10 cellular contexts compared by ENCODE assay signal in genomic region chr5:140075371-140075770, GRCh38. TPM values are rescaled to one million over a fixed set of nuclear protein-coding genes. Genes with fewer than 3 reads are reported as not detected.
DNase-seq lines count a peak whose midpoint lies in the region; ATAC-seq, FAIRE-seq and TF ChIP-seq lines count a peak whose summit lies in the region.
"Had no signal": no experiment of that assay in that cellular context is flagged by ENCODE, and none has a peak within 500 bp of the region (broad histone marks: within the 10 kb centered on the region; RNA-seq: fewer than 3 reads in every experiment).

No MANE protein-coding gene starts in this region.

- peak; percentile 49 for FAIRE-seq in kidney (lab: Jason Lieb, UNC)

- H3K4me1 Mint-ChIP-seq in HFFc6 (ENCODE audit: low read depth) = peaks cover 6% of the 10 kb centered on the region; the same call in 1 of the 2 replicates
- H3K4me1 Mint-ChIP-seq in activated CD4-positive, alpha-beta T cell treated with anti-CD3 and anti-CD28 coated beads, Interleukin-2, amount 10 ng/mL, durations not matched to agents 24 days and 14 days = peaks cover 2% of the 10 kb centered on the region
- H3K4me1 Mint-ChIP-seq: nephron progenitor cell had no signal

- H3K36me3 Mint-ChIP-seq in HFFc6 (ENCODE audit: low read depth) = no peaks in the 10 kb centered on the region
- H3K36me3 Mint-ChIP-seq in activated CD4-positive, alpha-beta T cell treated with anti-CD3 and anti-CD28 coated beads, Interleukin-2, amount 10 ng/mL, durations not matched to agents 24 days and 14 days (ENCODE audit: low read depth) = no peaks in the 10 kb centered on the region

- H3K27me3 Mint-ChIP-seq in HFFc6 (ENCODE audit: insufficient read depth) = peaks cover 12% of the 10 kb centered on the region
- H3K27me3 Mint-ChIP-seq in activated CD4-positive, alpha-beta T cell treated with anti-CD3 and anti-CD28 coated beads, Interleukin-2, amount 10 ng/mL, durations not matched to agents 24 days and 14 days = peaks cover 33% of the 10 kb centered on the region

- DNase-seq in COLO829 (ENCODE audit: low spot score) = peak; percentile 17
- DNase-seq in HFFc6 = peak; percentile 25
- DNase-seq in SK-MEL-5 (ENCODE audit: low read depth, low spot score) = peak; percentile 46
- DNase-seq in kidney = no peak
- DNase-seq in SKM-1 treated with dmso at 0.1 percent for 144 hours (lab: John Stamatoyannopoulos, UW; ENCODE audit: unreplicated experiment) = no peak
- DNase-seq in activated CD4-positive, alpha-beta T cell treated with anti-CD3 and anti-CD28 coated beads, Interleukin-2, amount 10 ng/mL, durations not matched to agents 24 days and 14 days = no peak
- DNase-seq in OCI-M2 (lab: John Stamatoyannopoulos, UW; ENCODE audit: unreplicated experiment) = no peak
- DNase-seq: activated CD4-positive, alpha-beta T cell treated with anti-CD3 and anti-CD28 coated beads for 48 hours; nephron progenitor cell had no signal

- H3K9me3 ChIP-seq in kidney (ENCODE audit: control insufficient read depth in 1 of 2, low read length in 2 of 2) = no peaks in the 10 kb centered on the region

- H3K9ac ChIP-seq in kidney (ENCODE audit: low read length in 2 of 2) = no peak overlapping the region

- H3K4me1 ChIP-seq in kidney (ENCODE audit: control insufficient read depth in 1 of 2, insufficient read depth in 1 of 2, low read depth in 1 of 2, low read length in 2 of 2) = no peaks in the 10 kb centered on the region

- H3K27ac ChIP-seq in kidney (ENCODE audit: low read depth in 2 of 2, low read length in 2 of 2) = no peak overlapping the region

- TF ChIP-seq CTCF in HFFc6 (IDR thresholded peaks at IDR 0.05) (peak; percentile 68), kidney (IDR thresholded peaks at IDR 0.05; ENCODE audit: borderline replicate concordance, extremely low read depth, insufficient read depth) (no peak)

- in situ Hi-C loops in SK-MEL-5 (cut with HindIII; ENCODE audit: low pct_unique_long_range_greater_than_20kb, low sequenced_read_pairs) = no loop called here

- intact Hi-C loops in kidney (cut with DNase I) = no loop called here
- intact Hi-C loops in activated CD4-positive, alpha-beta T cell treated with anti-CD3 and anti-CD28 coated beads, Interleukin-2, amount 10 ng/mL, durations not matched to agents 24 days and 14 days (cut with micrococcal nuclease) = loop anchor here (10.0 kb wide), 1 partner anchor 279 kb away; no protein-coding TSS in a partner anchor

- H3K4me3 ChIP-seq in kidney (ENCODE audit: low read length in 2 of 2) = no peak overlapping the region

- H3K4me3 Mint-ChIP-seq in HFFc6 = no peak overlapping the region
- no peak overlapping the region for H3K4me3 Mint-ChIP-seq in activated CD4-positive, alpha-beta T cell treated with anti-CD3 and anti-CD28 coated beads, Interleukin-2, amount 10 ng/mL, durations not matched to agents 24 days and 14 days
- H3K4me3 Mint-ChIP-seq: nephron progenitor cell had no signal

- no peak overlapping the region for H3K27ac Mint-ChIP-seq in HFFc6
- no peak overlapping the region for H3K27ac Mint-ChIP-seq in activated CD4-positive, alpha-beta T cell treated with anti-CD3 and anti-CD28 coated beads, Interleukin-2, amount 10 ng/mL, durations not matched to agents 24 days and 14 days
- H3K27ac Mint-ChIP-seq: nephron progenitor cell had no signal

- no peak for ATAC-seq in HG03039 (IDR thresholded peaks at IDR 0.05; ENCODE audit: unreplicated experiment)

- H3K9me3 Mint-ChIP-seq in HFFc6 = no peaks in the 10 kb centered on the region
- no peaks in the 10 kb centered on the region for H3K9me3 Mint-ChIP-seq in activated CD4-positive, alpha-beta T cell treated with anti-CD3 and anti-CD28 coated beads, Interleukin-2, amount 10 ng/mL, durations not matched to agents 24 days and 14 days
- H3K9me3 Mint-ChIP-seq: nephron progenitor cell had no signal

- H3K36me3 ChIP-seq in kidney (ENCODE audit: control insufficient read depth in 1 of 2, insufficient read depth in 2 of 2, low read length in 2 of 2) = no peaks in the 10 kb centered on the region

RNA-seq across cellular contexts. Expression of gene NRG2, which starts 32.3 kb away (rescaled TPM):
- under 1 TPM in 5 of 6 experiments, not detected in 1; 0.11 to 0.35 (median 0.19) TPM for total RNA-seq in HFFc6 (2021; fragmentation: NEBNext Ultra II Directional; extraction: Animal tissue kit (Norgen Biotek cat#: 25700))
- total RNA-seq in SK-MEL-5 (2014; rRNA removed; shearing (Covaris generic)) = 7.3 and 7.8 TPM in 2 replicates
- polyA plus RNA-seq in SK-MEL-5 (2015; cell fraction: cytosol; rRNA removed) = 8.5 and 9.5 TPM in 2 replicates
- 12.1 and 15.1 TPM in 2 replicates for polyA plus RNA-seq in SK-MEL-5 (2015; cell fraction: nucleus; rRNA removed)
- total RNA-seq in kidney = 1.9 TPM
- 4.6 TPM for polyA plus RNA-seq in kidney (ENCODE audit: insufficient read depth, low read depth, low replicate concordance)
- 0.07 TPM in 2 replicates for total RNA-seq in activated CD4-positive, alpha-beta T cell treated with anti-CD3 and anti-CD28 coated beads, Interleukin-2, amount 10 ng/mL, durations not matched to agents 24 days and 14 days

RNA-seq across cellular contexts. Expression of gene PURA, which starts 38.5 kb away (rescaled TPM):
- total RNA-seq in HFFc6 (2021; fragmentation: NEBNext Ultra II Directional; extraction: Animal tissue kit (Norgen Biotek cat#: 25700)) = 10 to 100 TPM; 21.1 to 26.1 (median 22.3) TPM
- 8.0 and 9.6 TPM in 2 replicates for total RNA-seq in SK-MEL-5 (2014; rRNA removed; shearing (Covaris generic))
- polyA plus RNA-seq in SK-MEL-5 (2015; cell fraction: cytosol; rRNA removed) = 4.6 and 5.4 TPM in 2 replicates
- 9.4 and 9.8 TPM in 2 replicates for polyA plus RNA-seq in SK-MEL-5 (2015; cell fraction: nucleus; rRNA removed)
- 31.6 TPM for total RNA-seq in kidney
- 4.7 TPM for polyA plus RNA-seq in kidney (ENCODE audit: insufficient read depth, low read depth, low replicate concordance)
- 11.1 and 12.0 TPM in 2 replicates for total RNA-seq in activated CD4-positive, alpha-beta T cell treated with anti-CD3 and anti-CD28 coated beads, Interleukin-2, amount 10 ng/mL, durations not matched to agents 24 days and 14 days

RNA-seq across cellular contexts. Expression of gene IGIP, which starts 50.4 kb away (rescaled TPM):
- 1 to 10 TPM; 3.4 to 8.4 (median 4.1) TPM for total RNA-seq in HFFc6 (2021; fragmentation: NEBNext Ultra II Directional; extraction: Animal tissue kit (Norgen Biotek cat#: 25700))
- total RNA-seq in SK-MEL-5 (2014; rRNA removed; shearing (Covaris generic)) = 1.9 and 2.0 TPM in 2 replicates
- 1.5 and 1.6 TPM in 2 replicates for polyA plus RNA-seq in SK-MEL-5 (2015; cell fraction: cytosol; rRNA removed)
- polyA plus RNA-seq in SK-MEL-5 (2015; cell fraction: nucleus; rRNA removed) = 13.3 and 14.3 TPM in 2 replicates
- total RNA-seq in kidney = 15.5 TPM
- 13.2 TPM for polyA plus RNA-seq in kidney (ENCODE audit: insufficient read depth, low read depth, low replicate concordance)
- total RNA-seq in activated CD4-positive, alpha-beta T cell treated with anti-CD3 and anti-CD28 coated beads, Interleukin-2, amount 10 ng/mL, durations not matched to agents 24 days and 14 days = 2.8 TPM in 2 replicates

Comparison
In these comparisons a context has a peak if more than half of its experiments do, and no peak if none do; other contexts are left out.
1. DNase-seq: peak in COLO829 (single experiment), HFFc6 (single experiment) and SK-MEL-5 (single experiment); none in kidney (single experiment), SKM-1 treated with dmso at 0.1 percent for 144 hours (single experiment), activated CD4-positive, alpha-beta T cell treated with anti-CD3 and anti-CD28 coated beads, Interleukin-2, amount 10 ng/mL, durations not matched to agents 24 days and 14 days (single experiment) and OCI-M2 (single experiment).